ENCODE assay signal across 9 cellular contexts in the genomic region with DNA sequence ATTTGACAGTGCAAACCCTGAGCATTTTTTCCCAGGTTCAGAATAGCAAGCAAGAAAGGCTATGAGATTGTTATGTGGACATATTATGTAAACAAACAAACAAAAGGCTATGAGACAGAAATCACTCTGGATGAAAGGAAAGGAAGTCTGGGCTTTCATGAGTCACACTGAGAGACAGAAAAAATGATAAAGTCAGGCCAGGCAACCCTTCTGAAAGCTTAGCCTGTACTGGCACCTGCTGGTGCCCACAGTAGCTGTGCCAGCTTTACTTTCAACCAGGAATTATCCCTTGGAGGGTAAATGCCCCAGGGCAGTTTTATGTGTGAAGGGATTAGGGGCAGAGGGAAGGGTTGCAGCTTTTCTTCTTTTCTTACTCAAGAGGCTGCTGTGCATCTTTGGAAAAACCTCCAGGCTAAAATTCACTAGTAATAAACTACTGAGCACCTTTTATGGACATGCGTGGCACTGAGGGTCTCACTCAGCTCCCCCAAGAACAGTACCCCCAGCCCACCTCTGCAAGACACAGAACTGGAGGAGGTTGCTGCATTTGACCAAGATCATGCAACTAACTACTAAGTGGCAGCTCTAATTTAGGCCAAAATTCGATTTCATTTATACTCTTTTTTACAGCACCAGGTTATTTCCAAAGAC. TPM values are rescaled to one million over a fixed set of nuclear protein-coding genes. Genes with fewer than 3 reads are reported as not detected.
DNase-seq lines count a peak whose midpoint lies in the region; ATAC-seq and TF ChIP-seq lines count a peak whose summit lies in the region.
"Had no signal": no experiment of that assay in that cellular context is flagged by ENCODE, and none has a peak within 500 bp of the region (broad histone marks: within the 10 kb centered on the region; RNA-seq: fewer than 3 reads in every experiment).

No MANE protein-coding gene starts in this region.

- H3K4me2 ChIP-seq in SK-N-SH: no peak overlapping the region

- H4K20me1 ChIP-seq in SK-N-SH (ENCODE audit: insufficient read depth): no peaks in the 10 kb centered on the region

- TF ChIP-seq RAD21 in SK-N-SH (IDR thresholded peaks at IDR 0.05; ENCODE audit: low read length): peak; percentile 40

- H3K4me3 Mint-ChIP-seq in nephron progenitor cell: no peak overlapping the region

- H3K27me3 ChIP-seq in SK-N-SH (ENCODE audit: insufficient read depth) (peaks cover 18% of the 10 kb centered on the region; the same call in 1 of the 2 replicates), gastrocnemius medialis (no peaks in the 10 kb centered on the region)

- TF ChIP-seq CTCF in SK-N-SH (IDR thresholded peaks at IDR 0.05) (peak; percentile 49), fibroblast of mammary gland (conservative IDR thresholded peaks at IDR 0.05; ENCODE audit: control insufficient read depth, insufficient read depth, low read depth, low read length) (peak; percentile 45), gastrocnemius medialis (IDR thresholded peaks at IDR 0.05 in 4 of 5, conservative IDR thresholded peaks at IDR 0.05 in 1 of 5) (peak in 3 of 5 experiments; percentile 5 to 28 (median 8)), nephron progenitor cell (IDR thresholded peaks at IDR 0.05) (no peak)

- no peaks in the 10 kb centered on the region for H3K9me3 Mint-ChIP-seq in nephron progenitor cell

- no peaks in the 10 kb centered on the region for H3K9me2 ChIP-seq in SK-N-SH

- no peaks in the 10 kb centered on the region for H3K79me2 ChIP-seq in SK-N-SH (ENCODE audit: insufficient read depth)

- POLR2A ChIA-PET in SK-N-SH (lab: Yijun Ruan, JAX): no interaction called here

- no peak overlapping the region for H3K9ac ChIP-seq in SK-N-SH

- no peak for TF ChIP-seq POLR2A in gastrocnemius medialis (IDR thresholded peaks at IDR 0.05)

- H3K4me3 ChIP-seq in SK-N-SH (ENCODE audit: low read depth in 2 of 2, low read length in 1 of 2) (no peak overlapping the region), fibroblast of mammary gland (ENCODE audit: control insufficient read depth, low read depth, low read length) (no peak overlapping the region), gastrocnemius medialis (no peak overlapping the region)
- H3K4me3 ChIP-seq: skin epidermis had no signal

- H3K36me3 Mint-ChIP-seq in nephron progenitor cell (ENCODE audit: low read depth): no peaks in the 10 kb centered on the region

- H3K36me3 ChIP-seq in SK-N-SH (replicated peaks in 1 of 2; ENCODE audit: control insufficient read depth in 1 of 2, insufficient read depth in 2 of 2, low read length in 1 of 2) (no peaks in the 10 kb centered on the region), gastrocnemius medialis (no peaks in the 10 kb centered on the region)

- H3K9me3 ChIP-seq in SK-N-SH: no peaks in the 10 kb centered on the region
- H3K9me3 ChIP-seq in gastrocnemius medialis: no peaks in the 10 kb centered on the region

- H3K4me1 Mint-ChIP-seq in nephron progenitor cell: no peaks in the 10 kb centered on the region

- ATAC-seq in SK-N-SH treated with all-trans-retinoic acid at 6 μM for 48 hours: no peak; the same call in 2 of the 3 replicates
- peak in 1 of 2 donors; percentile 75 for ATAC-seq in gastrocnemius medialis
- ATAC-seq in GM21825 (IDR thresholded peaks at IDR 0.05; ENCODE audit: unreplicated experiment): no peak

- H3K4me1 ChIP-seq in SK-N-SH (ENCODE audit: control insufficient read depth in 1 of 2, insufficient read depth in 2 of 2, low read depth in 1 of 2, low read length in 1 of 2): no peaks in the 10 kb centered on the region
- H3K4me1 ChIP-seq in gastrocnemius medialis: no peaks in the 10 kb centered on the region

- no peaks in the 10 kb centered on the region for H3F3A ChIP-seq in SK-N-SH (replicated peaks; ENCODE audit: insufficient read depth)

- WGBS in SK-N-SH (ENCODE audit: low lambda C conversion rate): 17% methylated on average over 2 of the region's 2 CpGs

- TF ChIP-seq EP300 in SK-N-SH (IDR thresholded peaks at IDR 0.05; ENCODE audit: borderline replicate concordance in 1 of 2, low read depth in 1 of 2, low read length in 1 of 2): no peak

- H3K27me3 Mint-ChIP-seq in nephron progenitor cell (ENCODE audit: low read depth, poor library complexity): peaks cover 10% of the 10 kb centered on the region

- no peak overlapping the region for H3K27ac Mint-ChIP-seq in nephron progenitor cell

- intact Hi-C loops in gastrocnemius medialis (cut with DNase I; ENCODE audit: low total_unique reads): no loop called here

- no peak for DNase-seq in SK-N-SH
- peak; percentile 37 to 56 for DNase-seq in NOMO-1 (lab: John Stamatoyannopoulos, UW; ENCODE audit: unreplicated experiment in 2 of 2)
- DNase-seq in fibroblast of mammary gland (ENCODE audit: low read depth): peak; percentile 56
- DNase-seq in gastrocnemius medialis: no peak
- no peak for DNase-seq in mesenteric fat pad (ENCODE audit: low spot score)
- no peak for DNase-seq in nephron progenitor cell

- H3K27ac ChIP-seq in SK-N-SH (ENCODE audit: low read depth in 2 of 2, low read length in 1 of 2) (no peak overlapping the region), gastrocnemius medialis (no peak overlapping the region)
- H3K27ac ChIP-seq: skin epidermis had no signal

- CTCF ChIA-PET in SK-N-SH (lab: Yijun Ruan, JAX): interaction anchor here (0.6 kb wide), 1 partner anchor 199 kb away, joined by 3 read pairs; no protein-coding TSS in a partner anchor

- in situ Hi-C loops in gastrocnemius medialis (cut with MboI; ENCODE audit: low sequenced_read_pairs in 4 of 4): no loop called here

- no peak overlapping the region for H2AFZ ChIP-seq in SK-N-SH (ENCODE audit: low read depth)

TF ChIP-seq in SK-N-SH, 30 proteins besides CTCF, POLR2A, EP300 and RAD21 (continues in another document):
- TF ChIP-seq, protein P1, sequence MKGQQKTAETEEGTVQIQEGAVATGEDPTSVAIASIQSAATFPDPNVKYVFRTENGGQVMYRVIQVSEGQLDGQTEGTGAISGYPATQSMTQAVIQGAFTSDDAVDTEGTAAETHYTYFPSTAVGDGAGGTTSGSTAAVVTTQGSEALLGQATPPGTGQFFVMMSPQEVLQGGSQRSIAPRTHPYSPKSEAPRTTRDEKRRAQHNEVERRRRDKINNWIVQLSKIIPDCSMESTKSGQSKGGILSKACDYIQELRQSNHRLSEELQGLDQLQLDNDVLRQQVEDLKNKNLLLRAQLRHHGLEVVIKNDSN (IDR thresholded peaks at IDR 0.05; ENCODE audit: borderline replicate concordance, low read depth): no peak
- TF ChIP-seq MXI1 (IDR thresholded peaks at IDR 0.05; ENCODE audit: low read depth, low read length) (no peak), USF2 (IDR thresholded peaks at IDR 0.05; ENCODE audit: borderline replicate concordance, low read depth, low read length) (no peak), JUND (IDR thresholded peaks at IDR 0.05) (no peak), NFIC (IDR thresholded peaks at IDR 0.05; ENCODE audit: borderline replicate concordance) (no peak)

TF ChIP-seq in SK-N-SH treated with all-trans-retinoic acid at 6 μM for 48 hours, 23 proteins besides CTCF, POLR2A, EP300 and RAD21:
- TF ChIP-seq GLIS3 (CRISPR knock-in tag; IDR thresholded peaks at IDR 0.05): no peak
- no peak for TF ChIP-seq TCF4 (CRISPR knock-in tag; IDR thresholded peaks at IDR 0.05; ENCODE audit: borderline replicate concordance)
- TF ChIP-seq ZNF8 (CRISPR knock-in tag; IDR thresholded peaks at IDR 0.05): no peak
- TF ChIP-seq ISL1 (CRISPR knock-in tag; IDR thresholded peaks at IDR 0.05): no peak
- TF ChIP-seq ZNF565 (CRISPR knock-in tag; conservative IDR thresholded peaks at IDR 0.05; ENCODE audit: low read depth): no peak
- no peak for TF ChIP-seq TOX (CRISPR knock-in tag; IDR thresholded peaks at IDR 0.05; ENCODE audit: borderline replicate concordance)
- TF ChIP-seq ZFP30 (CRISPR knock-in tag; IDR thresholded peaks at IDR 0.05): no peak
- TF ChIP-seq SNAI2 (CRISPR knock-in tag; IDR thresholded peaks at IDR 0.05): no peak

RNA-seq across cellular contexts. Expression of gene ACTL7B, which starts 41.7 kb away (rescaled TPM):
- 0.06 and 0.07 TPM in 2 replicates for polyA plus RNA-seq in SK-N-SH (2012; rRNA removed)
- polyA plus RNA-seq in SK-N-SH (2012; cell fraction: cytosol; rRNA removed): not detected in 2 replicates
- polyA plus RNA-seq in SK-N-SH (2012; cell fraction: nucleus; rRNA removed): 0.26 and 0.37 TPM in 2 replicates
- total RNA-seq in gastrocnemius medialis (not detected), mesenteric fat pad (not detected)

RNA-seq across cellular contexts. Expression of gene ACTL7A, which starts 48.0 kb away (rescaled TPM):
- not detected in 2 replicates for polyA plus RNA-seq in SK-N-SH (2012; rRNA removed)
- polyA plus RNA-seq in SK-N-SH (2012; cell fraction: cytosol; rRNA removed): not detected in 2 replicates
- not detected in 2 replicates for polyA plus RNA-seq in SK-N-SH (2012; cell fraction: nucleus; rRNA removed)
- total RNA-seq in gastrocnemius medialis (not detected), mesenteric fat pad (not detected)

Comparison
In these comparisons a context has a peak if more than half of its experiments do, and no peak if none do; other contexts are left out.
1. DNase-seq: peak in NOMO-1 (2 of 2) and fibroblast of mammary gland (single experiment); none in SK-N-SH (single experiment), gastrocnemius medialis (0 of 2), mesenteric fat pad (single experiment) and nephron progenitor cell (single experiment).